27 cellular contexts compared by ENCODE assay signal in genomic region chr11:129426776-129427175, GRCh38. TPM values are rescaled to one million over a fixed set of nuclear protein-coding genes. Genes with fewer than 3 reads are reported as not detected.
"Had no signal": no experiment of that assay in that cellular context is flagged by ENCODE, and none has a peak within 500 bp of the region (broad histone marks: within the 10 kb centered on the region; RNA-seq: fewer than 3 reads in every experiment).

No MANE protein-coding gene starts in this region.

- H3K4me1 Mint-ChIP-seq: activated CD4-positive, alpha-beta memory T cell treated with anti-CD3 and anti-CD28 coated beads, Interleukin-2, amount 10 ng/mL, durations not matched to agents 7 days and 5 days; activated CD4-positive, alpha-beta T cell treated with anti-CD3 and anti-CD28 coated beads for 36 hours; activated naive CD4-positive, alpha-beta T cell treated with anti-CD3 and anti-CD28 coated beads, Interleukin-2, amount 10 ng/mL, durations not matched to agents 7 days and 5 days; activated naive CD8-positive, alpha-beta T cell treated with anti-CD3 and anti-CD28 coated beads, Interleukin-2, amount 10 ng/mL, durations not matched to agents 7 days and 5 days; T-cell had no signal

- H3K4me3 Mint-ChIP-seq: activated CD4-positive, alpha-beta memory T cell treated with anti-CD3 and anti-CD28 coated beads, Interleukin-2, amount 10 ng/mL, durations not matched to agents 7 days and 5 days; activated CD4-positive, alpha-beta T cell treated with anti-CD3 and anti-CD28 coated beads for 36 hours; activated naive CD4-positive, alpha-beta T cell treated with anti-CD3 and anti-CD28 coated beads, Interleukin-2, amount 10 ng/mL, durations not matched to agents 7 days and 5 days; activated naive CD8-positive, alpha-beta T cell treated with anti-CD3 and anti-CD28 coated beads, Interleukin-2, amount 10 ng/mL, durations not matched to agents 7 days and 5 days; activated T-cell treated with anti-CD3 and anti-CD28 coated beads, Interleukin-2, amount 50 U/mL, for 72 hours; T-cell had no signal

- H3K9ac ChIP-seq: KMS-11 had no signal

- DNase-seq: activated CD4-positive, alpha-beta memory T cell treated with anti-CD3 and anti-CD28 coated beads, Interleukin-2, amount 10 ng/mL, durations not matched to agents 7 days and 5 days; activated CD4-positive, alpha-beta T cell treated with anti-CD3 and anti-CD28 coated beads for 36 hours; activated CD4-positive, alpha-beta T cell treated with anti-CD3 and anti-CD28 coated beads, Interleukin-2, amount 50 U/mL, for 1 hour; activated CD8-positive, alpha-beta memory T cell treated with anti-CD3 and anti-CD28 coated beads, Interleukin-2, amount 50 U/mL, for 4 hours; activated gamma-delta T cell treated with Interleukin-2 at 50 U/mL for 16 hours; activated naive CD4-positive, alpha-beta T cell treated with anti-CD3 and anti-CD28 coated beads, Interleukin-2, amount 10 ng/mL, durations not matched to agents 7 days and 5 days; activated naive CD8-positive, alpha-beta T cell treated with anti-CD3 and anti-CD28 coated beads, Interleukin-2, amount 10 ng/mL, durations not matched to agents 7 days and 5 days; activated T-cell treated with anti-CD3 and anti-CD28 coated beads, Interleukin-2, amount 50 U/mL, for 72 hours; aorta; caudate nucleus; NCI-H1092; NCI-H1417; NCI-H1930; NCI-H2171; NCI-H226; NCI-H510A; RPMI8226; T-cell; T-helper 2 cell; T1000; WERI-Rb-1 had no signal

- H3K27me3 ChIP-seq: breast epithelium had no signal

- H3K27ac ChIP-seq: breast epithelium, KMS-11, SK-N-MC, WERI-Rb-1 had no signal

- H3K4me3 ChIP-seq: breast epithelium, SK-N-MC had no signal

- H3K27ac Mint-ChIP-seq: activated CD4-positive, alpha-beta memory T cell treated with anti-CD3 and anti-CD28 coated beads, Interleukin-2, amount 10 ng/mL, durations not matched to agents 7 days and 5 days; activated CD4-positive, alpha-beta T cell treated with anti-CD3 and anti-CD28 coated beads for 36 hours; activated naive CD4-positive, alpha-beta T cell treated with anti-CD3 and anti-CD28 coated beads, Interleukin-2, amount 10 ng/mL, durations not matched to agents 7 days and 5 days; activated naive CD8-positive, alpha-beta T cell treated with anti-CD3 and anti-CD28 coated beads, Interleukin-2, amount 10 ng/mL, durations not matched to agents 7 days and 5 days; activated T-cell treated with anti-CD3 and anti-CD28 coated beads, Interleukin-2, amount 50 U/mL, for 72 hours; activated T-helper 2 cell treated with anti-CD3 and anti-CD28 coated beads, Interferon-gamma antibody, Interleukin-2, Interleukin-4, amounts not matched to agents 10 μg/mL and 5 μg/mL and 100 μg/mL, durations not matched to agents 14 hours and 24 hours and 36 hours; T-cell had no signal

- H3K36me3 Mint-ChIP-seq: activated naive CD4-positive, alpha-beta T cell treated with anti-CD3 and anti-CD28 coated beads, Interleukin-2, amount 10 ng/mL, durations not matched to agents 7 days and 5 days; activated naive CD8-positive, alpha-beta T cell treated with anti-CD3 and anti-CD28 coated beads, Interleukin-2, amount 10 ng/mL, durations not matched to agents 7 days and 5 days; T-cell had no signal

- ATAC-seq: activated CD4-positive, alpha-beta T cell treated with anti-CD3 and anti-CD28 coated beads for 36 hours; activated T-cell treated with anti-CD3 and anti-CD28 coated beads, Interleukin-2, amount 50 U/mL, for 72 hours; Right ventricle myocardium inferior; T-cell had no signal

- H3K36me3 ChIP-seq: breast epithelium, WERI-Rb-1 had no signal

- H3K9me3 Mint-ChIP-seq: activated CD4-positive, alpha-beta memory T cell treated with anti-CD3 and anti-CD28 coated beads, Interleukin-2, amount 10 ng/mL, durations not matched to agents 7 days and 5 days; activated naive CD4-positive, alpha-beta T cell treated with anti-CD3 and anti-CD28 coated beads, Interleukin-2, amount 10 ng/mL, durations not matched to agents 7 days and 5 days; activated T-cell treated with anti-CD3 and anti-CD28 coated beads, Interleukin-2, amount 50 U/mL, for 72 hours had no signal

- H3K4me1 ChIP-seq: breast epithelium had no signal

RNA-seq across cellular contexts. Expression of gene BARX2, which starts 51.1 kb away (rescaled TPM):
- total RNA-seq: activated CD4-positive, alpha-beta memory T cell treated with anti-CD3 and anti-CD28 coated beads, Interleukin-2, amount 10 ng/mL, durations not matched to agents 7 days and 5 days; activated naive CD8-positive, alpha-beta T cell treated with anti-CD3 and anti-CD28 coated beads, Interleukin-2, amount 10 ng/mL, durations not matched to agents 7 days and 5 days; aorta; MCF 10A; Right ventricle myocardium inferior; T-cell had no signal
